ENCODE assay signal across 24 cellular contexts in genomic region chr1:81662913-81663526, GRCh38.
DNase-seq lines count a peak whose midpoint lies in the region; ATAC-seq, FAIRE-seq and TF ChIP-seq lines count a peak whose summit lies in the region.
"Had no signal": no experiment of that assay in that cellular context is flagged by ENCODE, and none has a peak within 500 bp of the region (broad histone marks: within the 10 kb centered on the region; RNA-seq: fewer than 3 reads in every experiment).

No MANE protein-coding gene starts in this region.

- H2BK12ac ChIP-seq in H1 (ENCODE audit: low read depth, low read length), result peak overlapping the region; percentile 94; the same call in 1 of the 2 replicates

- POLR2A ChIA-PET in H1 (lab: Charles Lee; ENCODE audit: partially characterized antibody), result no interaction called here

- no peak for TF ChIP-seq POLR2A in H1 (IDR thresholded peaks at IDR 0.05; ENCODE audit: control extremely low read depth in 1 of 2, low read depth in 2 of 2, low read length in 2 of 2)

- peak overlapping the region; percentile 48; the same call in 1 of the 2 replicates for H2AFZ ChIP-seq in H1 (ENCODE audit: low read length)

- H3K9me3 ChIP-seq in HUES6 (ENCODE audit: control insufficient read depth, insufficient read depth, low read depth, low read length) (no peaks in the 10 kb centered on the region), H1 (ENCODE audit: insufficient read depth in 2 of 2, low read depth in 1 of 2, low read length in 1 of 2) (no peaks in the 10 kb centered on the region)
- H3K9me3 ChIP-seq: Caco-2 had no signal

- H4K5ac ChIP-seq in H1 (ENCODE audit: insufficient read length, low read depth, low read length), result no peak overlapping the region

- no peaks in the 10 kb centered on the region for H3K36me3 ChIP-seq in HUES6 (ENCODE audit: control insufficient read depth, insufficient read depth, low read length)
- H3K36me3 ChIP-seq in H1 (ENCODE audit: control insufficient read depth in 2 of 4, insufficient read depth in 4 of 4, low read length in 3 of 4), result no peaks in the 10 kb centered on the region

- H3K23ac ChIP-seq in H1 (ENCODE audit: insufficient read length), result no peak overlapping the region

- no peak overlapping the region for H4K8ac ChIP-seq in H1 (ENCODE audit: extremely low read depth, insufficient read depth, low read length)

- no peak overlapping the region for H3K14ac ChIP-seq in H1 (ENCODE audit: insufficient read length)

- no peak for TF ChIP-seq RAD21 in H1 (IDR thresholded peaks at IDR 0.05 in 1 of 2, conservative IDR thresholded peaks at IDR 0.05 in 1 of 2; ENCODE audit: low read depth in 2 of 2, low read length in 2 of 2)

- no peak for TF ChIP-seq EP300 in H1 (IDR thresholded peaks at IDR 0.05; ENCODE audit: borderline replicate concordance in 1 of 2, low read depth in 2 of 2, low read length in 2 of 2)

- CTCF ChIA-PET in H1 (lab: Charles Lee; ENCODE audit: partially characterized antibody), result interaction anchor here (0.6 to 1.4 kb wide), 2 partner anchors 104 to 187 kb away, joined by 3 to 4 read pairs; no protein-coding TSS in a partner anchor

- peak overlapping the region; percentile 0 for H2BK120ac ChIP-seq in H1 (replicated peaks; ENCODE audit: low read depth, low read length)

- H3K79me2 ChIP-seq in H1 (ENCODE audit: control insufficient read depth in 1 of 2, insufficient read depth in 2 of 2, low read length in 2 of 2), result no peaks in the 10 kb centered on the region

- H3K9ac ChIP-seq in HUES6 (ENCODE audit: low read length), result no peak overlapping the region
- H3K9ac ChIP-seq in H1 (replicated peaks in 1 of 4; ENCODE audit: extremely low read depth in 1 of 4, low read depth in 3 of 4, low read length in 3 of 4), result no peak overlapping the region

- no peaks in the 10 kb centered on the region for H3K79me1 ChIP-seq in H1 (ENCODE audit: low read depth, low read length)

- intact Hi-C loops in head of caudate nucleus (cut with DNase I), result no loop called here

- ATAC-seq in HG03469 (IDR thresholded peaks at IDR 0.05; ENCODE audit: unreplicated experiment), result no peak
- ATAC-seq: CD8-positive, alpha-beta T cell had no signal

- no peak overlapping the region for H3K56ac ChIP-seq in H1 (replicated peaks; ENCODE audit: insufficient read length, low read depth, low read length)

- H4K20me1 ChIP-seq in H1 (replicated peaks in 1 of 2; ENCODE audit: control insufficient read depth in 1 of 2, insufficient read depth in 2 of 2, low read length in 2 of 2), result no peaks in the 10 kb centered on the region

- H3K4me1 ChIP-seq in HUES6 (ENCODE audit: control insufficient read depth, insufficient read depth, low read length) (peaks cover 28% of the 10 kb centered on the region), H1 (replicated peaks in 1 of 4; ENCODE audit: control insufficient read depth in 3 of 4, insufficient read depth in 4 of 4, low read length in 3 of 4) (peaks cover 0 to 16% (median 5%) of the 10 kb centered on the region in 4 experiments; a peak in 4 of 7 replicates)

- no peaks in the 10 kb centered on the region for H3K27me3 ChIP-seq in HUES6 (ENCODE audit: control insufficient read depth, insufficient read depth, low read length)
- no peaks in the 10 kb centered on the region for H3K27me3 ChIP-seq in H1 (replicated peaks in 1 of 4; ENCODE audit: control insufficient read depth in 3 of 4, extremely low read depth in 1 of 4, insufficient read depth in 3 of 4, low read length in 3 of 4)

- H4K91ac ChIP-seq in H1 (replicated peaks; ENCODE audit: insufficient read length, low read length), result peak overlapping the region; percentile 75

- peak overlapping the region; percentile 19 to 36; a peak in 2 of 4 replicates for H3K4me2 ChIP-seq in H1 (ENCODE audit: insufficient read depth in 1 of 2, low read depth in 2 of 2, low read length in 2 of 2)

- H2AK5ac ChIP-seq in H1 (ENCODE audit: low read depth, low read length), result no peak overlapping the region; the same call in 1 of the 2 replicates

- 40% methylated on average over 8 of the region's 8 CpGs; no CpG with 5 or more reads in 1 of the 2 experiments for WGBS in H1 (ENCODE audit: extremely low coverage in 1 of 2, insufficient coverage in 1 of 2, insufficient read length in 1 of 2, insufficient replicate concordance in 2 of 2, low coverage in 1 of 2, low lambda C conversion rate in 2 of 2, missing lambda C conversion rate in 1 of 2), 2 experiments

- no peak overlapping the region for H2BK15ac ChIP-seq in H1 (ENCODE audit: low read length)

- H3K4ac ChIP-seq in H1 (replicated peaks; ENCODE audit: insufficient read length, low read depth, low read length), result no peak overlapping the region

- H3K4me3 ChIP-seq in HUES6 (ENCODE audit: low read depth, low read length), result peak overlapping the region; percentile 16
- peak overlapping the region in 1 of 4 experiments; percentile 26; a peak in 1 of 8 replicates for H3K4me3 ChIP-seq in H1 (ENCODE audit: extremely low read depth in 1 of 4, insufficient read depth in 2 of 4, low read depth in 3 of 4, low read length in 4 of 4)

- H2BK5ac ChIP-seq in H1 (ENCODE audit: low read depth, low read length), result peak overlapping the region; percentile 86; the same call in 1 of the 2 replicates

- FAIRE-seq in H1 (lab: Jason Lieb, UNC), result peak; percentile 58
- FAIRE-seq: GM12891 had no signal

- TF ChIP-seq CTCF in H1 (IDR thresholded peaks at IDR 0.05; ENCODE audit: control extremely low read depth in 1 of 3, insufficient read depth in 1 of 3, low read depth in 1 of 3, low read length in 3 of 3), result no peak

- H3K23me2 ChIP-seq in H1 (ENCODE audit: low read depth, low read length), result no peaks in the 10 kb centered on the region

- peak; percentile 27 for DNase-seq in ELF-1 (ENCODE audit: low read depth, low spot score)
- DNase-seq in H1 (ENCODE audit: low read depth in 1 of 2, low spot score in 2 of 2), result no peak
- peak; percentile 61 for DNase-seq in islet precursor cell
- no peak for DNase-seq in stimulated activated CD4-positive, alpha-beta T cell treated with anti-CD3 and anti-CD28 coated beads, Interleukin-15, amount 100 ng/mL, for 24 hours
- no peak for DNase-seq in NCI-H2227 treated with DMSO at 0.1 percent for 48 hours (lab: John Stamatoyannopoulos, UW)
- no peak for DNase-seq in head of caudate nucleus
- DNase-seq: Caco-2; CD8-positive, alpha-beta T cell; GF-D8; HCEC 1CT; NCI-H1048; NCI-H1417; NCI-H1694 treated with DMSO at 0.1 percent for 48 hours; NCI-H2081; NCI-H345; NCI-H524; NCI-H82; Right ventricle myocardium superior; RPMI8226 had no signal

- H2BK20ac ChIP-seq in H1 (ENCODE audit: low read length), result peak overlapping the region; percentile 40; the same call in 1 of the 2 replicates

- H3K18ac ChIP-seq in H1 (ENCODE audit: extremely low read depth, low read length), result 0 out of 2 replicates have a peak overlapping the region, but pooled peaks have one; percentile 7

- H3K27ac ChIP-seq in HUES6 (ENCODE audit: low read depth, low read length), result no peak overlapping the region
- H3K27ac ChIP-seq in H1 (ENCODE audit: low read depth, low read length), result peak overlapping the region; percentile 36; the same call in 1 of the 2 replicates
- H3K27ac ChIP-seq: 22Rv1, C4-2B had no signal

TF ChIP-seq in H1, 55 proteins besides CTCF, POLR2A, EP300 and RAD21:
- TF ChIP-seq USF2 (IDR thresholded peaks at IDR 0.05; ENCODE audit: low read length) (no peak), CEBPB (IDR thresholded peaks at IDR 0.05; ENCODE audit: low read depth, low read length) (no peak), TCF12 (IDR thresholded peaks at IDR 0.05; ENCODE audit: low read depth, low read length) (no peak), TAF7 (optimal IDR thresholded peaks at IDR 0.05; ENCODE audit: borderline replicate concordance, low read depth, low read length) (no peak), SRF (IDR thresholded peaks at IDR 0.05; ENCODE audit: low read depth, low read length) (no peak), TEAD4 (IDR thresholded peaks at IDR 0.05; ENCODE audit: low read depth, low read length) (0 out of 2 replicates have a peak, but pooled peaks have one; percentile 9)

Comparison
In these comparisons a context has a peak if more than half of its experiments do, and no peak if none do; other contexts are left out.
1. DNase-seq: peak in ELF-1 (single experiment) and islet precursor cell (single experiment); none in H1 (0 of 2), stimulated activated CD4-positive, alpha-beta T cell treated with anti-CD3 and anti-CD28 coated beads, Interleukin-15, amount 100 ng/mL, for 24 hours (single experiment), NCI-H2227 treated with DMSO at 0.1 percent for 48 hours (single experiment) and head of caudate nucleus (0 of 42).